25 cellular contexts compared by ENCODE assay signal in genomic region chr4:155173371-155173770, GRCh38. TPM values are rescaled to one million over a fixed set of nuclear protein-coding genes. Genes with fewer than 3 reads are reported as not detected.
"Had no signal": no experiment of that assay in that cellular context is flagged by ENCODE, and none has a peak within 500 bp of the region (broad histone marks: within the 10 kb centered on the region; RNA-seq: fewer than 3 reads in every experiment).

No MANE protein-coding gene starts in this region.

- H3K9me3 ChIP-seq: lower lobe of right lung, pancreas, suprapubic skin, thyroid gland, uterus had no signal

- H3K27me3 Mint-ChIP-seq: natural killer cell treated with Interleukin-12 subunit alpha and Interleukin-12 subunit beta and Interleukin-15 and Interleukin-18, amount 100 ng/mL, for 72 hours; progenitor cell of endocrine pancreas had no signal

- H3K36me3 Mint-ChIP-seq: natural killer cell treated with Interleukin-12 subunit alpha and Interleukin-12 subunit beta and Interleukin-15 and Interleukin-18, amount 100 ng/mL, for 72 hours; stimulated activated effector memory CD8-positive, alpha-beta T cell treated with anti-CD3 and anti-CD28 coated beads, Interleukin-12 subunit alpha, Interleukin-12 subunit beta, amount 100 ng/mL, for 72 hours; type B pancreatic cell had no signal

- H3K4me1 ChIP-seq: left ventricle myocardium inferior, lower lobe of right lung, pancreas, suprapubic skin, thyroid gland, uterus had no signal

- H3K27ac ChIP-seq: hepatocyte, left ventricle myocardium inferior, lower lobe of right lung, pancreas, suprapubic skin, thyroid gland, uterus had no signal

- H3K4me1 Mint-ChIP-seq: stimulated activated effector memory CD8-positive, alpha-beta T cell treated with anti-CD3 and anti-CD28 coated beads, Interleukin-12 subunit alpha, Interleukin-12 subunit beta, amount 100 ng/mL, for 72 hours had no signal

- H3K9me3 Mint-ChIP-seq: type B pancreatic cell had no signal

- H3K4me3 ChIP-seq: hepatocyte, left ventricle myocardium inferior, lower lobe of right lung, pancreas, suprapubic skin, thyroid gland, uterus had no signal

- ATAC-seq: esophagus mucosa; left cardiac atrium; lower lobe of right lung; natural killer cell treated with Interleukin-12 subunit alpha and Interleukin-12 subunit beta and Interleukin-15 and Interleukin-18, amount 100 ng/mL, for 72 hours; pancreas; right cardiac atrium; stimulated activated effector memory CD8-positive, alpha-beta T cell treated with anti-CD3 and anti-CD28 coated beads, Interleukin-12 subunit alpha, Interleukin-12 subunit beta, amount 100 ng/mL, for 72 hours; stimulated activated naive CD8-positive, alpha-beta T cell treated with anti-CD3 and anti-CD28 coated beads, Interleukin-15, Interleukin-2, amounts not matched to agents 100 U/mL and 50 U/mL, for 24 hours had no signal

- H3K4me3 Mint-ChIP-seq: natural killer cell treated with Interleukin-12 subunit alpha and Interleukin-12 subunit beta and Interleukin-15 and Interleukin-18, amount 100 ng/mL, for 72 hours; stimulated activated effector memory CD8-positive, alpha-beta T cell treated with anti-CD3 and anti-CD28 coated beads, Interleukin-12 subunit alpha, Interleukin-12 subunit beta, amount 100 ng/mL, for 72 hours; type B pancreatic cell had no signal

- H3K27me3 ChIP-seq: hepatocyte, suprapubic skin, thyroid gland, uterus had no signal

- H3K36me3 ChIP-seq: left ventricle myocardium inferior, lower lobe of right lung, pancreas, suprapubic skin, thyroid gland, uterus had no signal

- DNase-seq: effector memory CD4-positive, alpha-beta T cell; foreskin melanocyte; head of caudate nucleus; kidney; left cardiac atrium; left ventricle myocardium inferior; lower lobe of right lung; mesenchymal stem cell; midbrain; occipital lobe; pancreas; right cardiac atrium; stimulated activated CD4-positive, alpha-beta T cell treated with anti-CD3 and anti-CD28 coated beads, Interleukin-4, amount 100 ng/mL, for 1 hour; stimulated activated CD8-positive, alpha-beta memory T cell treated with anti-CD3 and anti-CD28 coated beads, Interleukin-4, amount 100 ng/mL, for 48 hours; stimulated activated naive CD8-positive, alpha-beta T cell treated with anti-CD3 and anti-CD28 coated beads, Interleukin-15, Interleukin-2, amounts not matched to agents 100 U/mL and 50 U/mL, for 24 hours; thyroid gland; uterus had no signal

RNA-seq across cellular contexts. Expression of gene NPY2R, which starts 35.1 kb away (rescaled TPM):
- total RNA-seq: esophagus mucosa; fibroblast of lung; left ventricle myocardium inferior; natural killer cell treated with Interleukin-12 subunit alpha and Interleukin-12 subunit beta and Interleukin-15 and Interleukin-18, amount 100 ng/mL, for 72 hours; pancreas; progenitor cell of endocrine pancreas; thyroid gland had no signal
- polyA plus RNA-seq: fibroblast of lung had no signal
